1 cellular context compared by ENCODE assay signal in the genomic region with DNA sequence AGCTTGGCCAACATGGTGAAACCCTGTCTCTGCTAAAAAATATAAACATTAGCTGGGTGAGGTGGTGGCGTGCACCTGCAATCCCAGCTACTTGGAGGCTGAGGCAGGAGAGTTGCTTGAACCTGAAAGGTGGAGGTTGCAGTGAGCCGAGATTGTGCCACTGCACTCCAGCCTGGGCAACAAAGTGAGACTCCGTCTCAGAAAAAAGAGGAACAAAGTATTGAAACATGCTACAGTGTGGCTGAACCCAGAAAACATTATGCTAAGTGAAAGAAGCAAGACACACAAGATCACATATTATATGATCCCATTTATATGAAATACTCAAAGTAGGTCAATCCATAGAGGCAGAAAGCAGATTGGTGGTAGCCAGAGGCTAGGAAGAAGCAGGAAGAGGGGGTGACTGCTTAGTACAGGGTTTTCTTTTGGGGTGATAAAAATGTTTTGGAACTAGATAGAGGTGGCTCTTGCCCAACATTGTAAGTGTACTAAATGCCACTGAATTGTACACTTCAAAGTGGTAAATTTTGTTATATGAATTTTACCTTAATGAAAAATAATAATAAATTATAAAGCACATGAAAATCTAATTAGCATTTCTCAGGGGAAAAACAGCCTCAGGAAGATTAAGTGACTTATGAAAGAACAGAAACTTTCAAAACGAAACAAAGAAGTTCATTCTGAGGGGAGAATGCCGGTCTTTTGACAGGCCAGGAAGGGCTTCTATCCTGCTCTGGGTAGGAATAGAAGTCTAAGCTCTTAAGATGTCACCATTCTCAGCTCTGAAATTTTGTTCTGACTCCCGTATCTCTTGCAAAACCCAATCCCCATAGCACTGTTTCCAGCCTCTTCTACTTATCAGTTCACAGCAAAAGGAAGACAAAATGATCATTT.
TF ChIP-seq lines count a peak whose summit lies in the region.

No MANE protein-coding gene starts in this region.

TF ChIP-seq in HepG2, 621 proteins besides CTCF, POLR2A, EP300 and RAD21 (continued from another document):
- TF ChIP-seq, protein P1, sequence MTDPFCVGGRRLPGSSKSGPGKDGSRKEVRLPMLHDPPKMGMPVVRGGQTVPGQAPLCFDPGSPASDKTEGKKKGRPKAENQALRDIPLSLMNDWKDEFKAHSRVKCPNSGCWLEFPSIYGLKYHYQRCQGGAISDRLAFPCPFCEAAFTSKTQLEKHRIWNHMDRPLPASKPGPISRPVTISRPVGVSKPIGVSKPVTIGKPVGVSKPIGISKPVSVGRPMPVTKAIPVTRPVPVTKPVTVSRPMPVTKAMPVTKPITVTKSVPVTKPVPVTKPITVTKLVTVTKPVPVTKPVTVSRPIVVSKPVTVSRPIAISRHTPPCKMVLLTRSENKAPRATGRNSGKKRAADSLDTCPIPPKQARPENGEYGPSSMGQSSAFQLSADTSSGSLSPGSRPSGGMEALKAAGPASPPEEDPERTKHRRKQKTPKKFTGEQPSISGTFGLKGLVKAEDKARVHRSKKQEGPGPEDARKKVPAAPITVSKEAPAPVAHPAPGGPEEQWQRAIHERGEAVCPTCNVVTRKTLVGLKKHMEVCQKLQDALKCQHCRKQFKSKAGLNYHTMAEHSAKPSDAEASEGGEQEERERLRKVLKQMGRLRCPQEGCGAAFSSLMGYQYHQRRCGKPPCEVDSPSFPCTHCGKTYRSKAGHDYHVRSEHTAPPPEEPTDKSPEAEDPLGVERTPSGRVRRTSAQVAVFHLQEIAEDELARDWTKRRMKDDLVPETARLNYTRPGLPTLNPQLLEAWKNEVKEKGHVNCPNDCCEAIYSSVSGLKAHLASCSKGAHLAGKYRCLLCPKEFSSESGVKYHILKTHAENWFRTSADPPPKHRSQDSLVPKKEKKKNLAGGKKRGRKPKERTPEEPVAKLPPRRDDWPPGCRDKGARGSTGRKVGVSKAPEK (CRISPR knock-in tag; IDR thresholded peaks at IDR 0.05; ENCODE audit: borderline replicate concordance): no peak
- TF ChIP-seq ZNF552 (CRISPR knock-in tag; IDR thresholded peaks at IDR 0.05; ENCODE audit: borderline replicate concordance): no peak
- no peak for TF ChIP-seq ZNF878 (CRISPR knock-in tag; IDR thresholded peaks at IDR 0.05)
- no peak for TF ChIP-seq PAX8 (CRISPR knock-in tag; IDR thresholded peaks at IDR 0.05; ENCODE audit: borderline replicate concordance)
- TF ChIP-seq, protein P2, sequence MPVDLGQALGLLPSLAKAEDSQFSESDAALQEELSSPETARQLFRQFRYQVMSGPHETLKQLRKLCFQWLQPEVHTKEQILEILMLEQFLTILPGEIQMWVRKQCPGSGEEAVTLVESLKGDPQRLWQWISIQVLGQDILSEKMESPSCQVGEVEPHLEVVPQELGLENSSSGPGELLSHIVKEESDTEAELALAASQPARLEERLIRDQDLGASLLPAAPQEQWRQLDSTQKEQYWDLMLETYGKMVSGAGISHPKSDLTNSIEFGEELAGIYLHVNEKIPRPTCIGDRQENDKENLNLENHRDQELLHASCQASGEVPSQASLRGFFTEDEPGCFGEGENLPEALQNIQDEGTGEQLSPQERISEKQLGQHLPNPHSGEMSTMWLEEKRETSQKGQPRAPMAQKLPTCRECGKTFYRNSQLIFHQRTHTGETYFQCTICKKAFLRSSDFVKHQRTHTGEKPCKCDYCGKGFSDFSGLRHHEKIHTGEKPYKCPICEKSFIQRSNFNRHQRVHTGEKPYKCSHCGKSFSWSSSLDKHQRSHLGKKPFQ (CRISPR knock-in tag; IDR thresholded peaks at IDR 0.05; ENCODE audit: insufficient replicate concordance): no peak
- TF ChIP-seq, protein P3, sequence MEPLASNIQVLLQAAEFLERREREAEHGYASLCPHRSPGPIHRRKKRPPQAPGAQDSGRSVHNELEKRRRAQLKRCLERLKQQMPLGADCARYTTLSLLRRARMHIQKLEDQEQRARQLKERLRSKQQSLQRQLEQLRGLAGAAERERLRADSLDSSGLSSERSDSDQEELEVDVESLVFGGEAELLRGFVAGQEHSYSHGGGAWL (CRISPR knock-in tag; IDR thresholded peaks at IDR 0.05): no peak
- TF ChIP-seq, protein P4, sequence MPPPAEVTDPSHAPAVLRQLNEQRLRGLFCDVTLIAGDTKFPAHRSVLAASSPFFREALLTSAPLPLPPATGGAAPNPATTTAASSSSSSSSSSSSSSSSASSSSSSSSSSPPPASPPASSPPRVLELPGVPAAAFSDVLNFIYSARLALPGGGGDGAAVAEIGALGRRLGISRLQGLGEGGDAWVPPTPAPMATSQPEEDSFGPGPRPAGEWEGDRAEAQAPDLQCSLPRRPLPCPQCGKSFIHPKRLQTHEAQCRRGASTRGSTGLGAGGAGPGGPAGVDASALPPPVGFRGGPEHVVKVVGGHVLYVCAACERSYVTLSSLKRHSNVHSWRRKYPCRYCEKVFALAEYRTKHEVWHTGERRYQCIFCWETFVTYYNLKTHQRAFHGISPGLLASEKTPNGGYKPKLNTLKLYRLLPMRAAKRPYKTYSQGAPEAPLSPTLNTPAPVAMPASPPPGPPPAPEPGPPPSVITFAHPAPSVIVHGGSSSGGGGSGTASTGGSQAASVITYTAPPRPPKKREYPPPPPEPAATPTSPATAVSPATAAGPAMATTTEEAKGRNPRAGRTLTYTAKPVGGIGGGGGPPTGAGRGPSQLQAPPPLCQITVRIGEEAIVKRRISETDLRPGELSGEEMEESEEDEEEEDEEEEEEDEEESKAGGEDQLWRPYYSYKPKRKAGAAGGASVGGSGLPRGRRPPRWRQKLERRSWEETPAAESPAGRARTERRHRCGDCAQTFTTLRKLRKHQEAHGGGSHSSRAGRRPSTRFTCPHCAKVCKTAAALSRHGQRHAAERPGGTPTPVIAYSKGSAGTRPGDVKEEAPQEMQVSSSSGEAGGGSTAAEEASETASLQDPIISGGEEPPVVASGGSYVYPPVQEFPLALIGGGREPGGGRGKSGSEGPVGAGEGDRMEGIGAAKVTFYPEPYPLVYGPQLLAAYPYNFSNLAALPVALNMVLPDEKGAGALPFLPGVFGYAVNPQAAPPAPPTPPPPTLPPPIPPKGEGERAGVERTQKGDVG (CRISPR knock-in tag; IDR thresholded peaks at IDR 0.05; ENCODE audit: borderline replicate concordance): no peak
- TF ChIP-seq CBX2 (IDR thresholded peaks at IDR 0.05; ENCODE audit: low read depth, low read length): no peak
- TF ChIP-seq CBX2 (CRISPR knock-in tag; IDR thresholded peaks at IDR 0.05; ENCODE audit: low read depth): no peak
- TF ChIP-seq, protein P5, sequence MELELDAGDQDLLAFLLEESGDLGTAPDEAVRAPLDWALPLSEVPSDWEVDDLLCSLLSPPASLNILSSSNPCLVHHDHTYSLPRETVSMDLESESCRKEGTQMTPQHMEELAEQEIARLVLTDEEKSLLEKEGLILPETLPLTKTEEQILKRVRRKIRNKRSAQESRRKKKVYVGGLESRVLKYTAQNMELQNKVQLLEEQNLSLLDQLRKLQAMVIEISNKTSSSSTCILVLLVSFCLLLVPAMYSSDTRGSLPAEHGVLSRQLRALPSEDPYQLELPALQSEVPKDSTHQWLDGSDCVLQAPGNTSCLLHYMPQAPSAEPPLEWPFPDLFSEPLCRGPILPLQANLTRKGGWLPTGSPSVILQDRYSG (CRISPR knock-in tag; IDR thresholded peaks at IDR 0.05): no peak
- TF ChIP-seq, protein P6, sequence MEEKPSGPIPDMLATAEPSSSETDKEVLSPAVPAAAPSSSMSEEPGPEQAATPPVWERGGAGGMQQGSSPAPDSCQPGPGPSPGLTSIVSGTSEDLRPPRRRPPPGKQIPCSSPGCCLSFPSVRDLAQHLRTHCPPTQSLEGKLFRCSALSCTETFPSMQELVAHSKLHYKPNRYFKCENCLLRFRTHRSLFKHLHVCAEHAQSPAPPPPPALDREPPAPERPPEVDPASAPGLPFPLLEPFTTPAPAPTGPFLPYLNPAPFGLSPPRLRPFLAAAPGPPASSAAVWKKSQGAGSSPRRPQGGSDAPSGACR (CRISPR knock-in tag; IDR thresholded peaks at IDR 0.05): no peak
- TF ChIP-seq ZSCAN20 (CRISPR knock-in tag; IDR thresholded peaks at IDR 0.05; ENCODE audit: borderline replicate concordance): no peak
- no peak for TF ChIP-seq BCL6 (CRISPR knock-in tag; IDR thresholded peaks at IDR 0.05)
- no peak for TF ChIP-seq CAMTA2 (CRISPR knock-in tag; IDR thresholded peaks at IDR 0.05; ENCODE audit: borderline replicate concordance)
- no peak for TF ChIP-seq HHEX (CRISPR knock-in tag; IDR thresholded peaks at IDR 0.05)
- TF ChIP-seq, protein P7, sequence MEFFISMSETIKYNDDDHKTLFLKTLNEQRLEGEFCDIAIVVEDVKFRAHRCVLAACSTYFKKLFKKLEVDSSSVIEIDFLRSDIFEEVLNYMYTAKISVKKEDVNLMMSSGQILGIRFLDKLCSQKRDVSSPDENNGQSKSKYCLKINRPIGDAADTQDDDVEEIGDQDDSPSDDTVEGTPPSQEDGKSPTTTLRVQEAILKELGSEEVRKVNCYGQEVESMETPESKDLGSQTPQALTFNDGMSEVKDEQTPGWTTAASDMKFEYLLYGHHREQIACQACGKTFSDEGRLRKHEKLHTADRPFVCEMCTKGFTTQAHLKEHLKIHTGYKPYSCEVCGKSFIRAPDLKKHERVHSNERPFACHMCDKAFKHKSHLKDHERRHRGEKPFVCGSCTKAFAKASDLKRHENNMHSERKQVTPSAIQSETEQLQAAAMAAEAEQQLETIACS (CRISPR knock-in tag; IDR thresholded peaks at IDR 0.05): no peak
